In genomic region chr12:117080707-117081141, GRCh38 we compare ENCODE assay signal across 11 cellular contexts. TPM values are rescaled to one million over a fixed set of nuclear protein-coding genes. Genes with fewer than 3 reads are reported as not detected.
"Had no signal": no experiment of that assay in that cellular context is flagged by ENCODE, and none has a peak within 500 bp of the region (broad histone marks: within the 10 kb centered on the region; RNA-seq: fewer than 3 reads in every experiment).

No MANE protein-coding gene starts in this region.

- H3K27me3 ChIP-seq: upper lobe of left lung had no signal

- H3K4me1 ChIP-seq: psoas muscle had no signal

- H3K27ac ChIP-seq: epithelial cell of prostate, psoas muscle, upper lobe of left lung had no signal

- H3K36me3 ChIP-seq: upper lobe of left lung had no signal

- H3K9me3 ChIP-seq: mucosa of descending colon, psoas muscle, upper lobe of left lung had no signal

- DNase-seq: activated B cell treated with CpG ODN at 0.5 μM for 24 hours; activated CD4-positive, alpha-beta T cell treated with anti-CD3 and anti-CD28 coated beads, Interleukin-2, amount 10 ng/mL, durations not matched to agents 7 days and 5 days; amniotic stem cell; effector memory CD4-positive, alpha-beta T cell; mucosa of descending colon; psoas muscle; stimulated activated CD4-positive, alpha-beta T cell treated with anti-CD3 and anti-CD28 coated beads, Interleukin-4, amount 100 ng/mL, for 24 hours; T-helper 17 cell; upper lobe of left lung had no signal

- H3K4me3 ChIP-seq: mucosa of descending colon, psoas muscle, upper lobe of left lung had no signal

RNA-seq across cellular contexts. Expression of gene TESC, which starts 18.5 kb away (rescaled TPM):
- total RNA-seq: naive thymus-derived CD8-positive, alpha-beta T cell had no signal
